In the genomic region with DNA sequence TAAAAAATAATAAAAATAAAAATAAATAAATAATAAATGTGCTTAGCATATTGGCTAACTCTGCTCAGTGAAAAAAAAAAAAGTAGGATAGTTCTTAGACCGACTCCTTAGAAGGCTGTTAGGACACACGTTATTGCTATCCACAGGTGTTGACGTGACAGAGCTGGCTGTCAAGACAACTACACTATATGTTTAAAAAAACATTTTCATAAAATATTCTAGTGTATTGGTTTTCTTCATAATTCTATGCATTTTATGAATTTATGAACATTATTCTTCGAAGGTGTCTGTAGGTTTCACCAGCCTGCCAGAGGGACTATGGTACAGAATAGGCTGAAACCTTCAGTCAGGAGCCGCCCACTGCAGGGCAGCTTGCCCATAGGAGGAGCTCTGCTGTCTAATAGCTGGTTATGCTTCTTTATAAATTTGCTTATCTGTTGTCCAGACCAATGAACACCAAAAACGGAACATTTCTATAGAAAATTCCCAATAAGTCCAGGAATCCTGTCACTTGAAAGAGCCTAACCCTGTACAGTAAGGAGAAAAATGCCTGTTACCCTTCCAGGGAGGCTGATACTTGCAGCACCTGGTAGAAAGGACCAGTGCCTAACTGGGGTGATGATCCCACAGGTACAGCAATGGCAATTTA, we compare ENCODE assay signal across 1 cellular context.
A peak's percentile ranks its signal among the peaks of the same experiment; 100 is the strongest.
TF ChIP-seq lines count a peak whose summit lies in the region.

No MANE protein-coding gene starts in this region.

TF ChIP-seq in A549, 52 proteins besides CTCF, POLR2A, EP300 and RAD21 (continued from another document):
- TF ChIP-seq, protein P1, sequence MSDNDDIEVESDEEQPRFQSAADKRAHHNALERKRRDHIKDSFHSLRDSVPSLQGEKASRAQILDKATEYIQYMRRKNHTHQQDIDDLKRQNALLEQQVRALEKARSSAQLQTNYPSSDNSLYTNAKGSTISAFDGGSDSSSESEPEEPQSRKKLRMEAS (IDR thresholded peaks at IDR 0.05), result no peak
- TF ChIP-seq HOXB13 (CRISPR knock-in tag; IDR thresholded peaks at IDR 0.05; ENCODE audit: low read depth) (no peak; the same call in 1 of the 2 replicates), ESRRA (IDR thresholded peaks at IDR 0.05; ENCODE audit: borderline replicate concordance, low read length) (no peak), HOXA7 (CRISPR knock-in tag; IDR thresholded peaks at IDR 0.05) (peak; percentile 99), MYC (IDR thresholded peaks at IDR 0.05; ENCODE audit: borderline replicate concordance, low read length) (no peak), RFX5 (IDR thresholded peaks at IDR 0.05) (no peak), CHD2 (IDR thresholded peaks at IDR 0.05; ENCODE audit: low read length, partially characterized antibody) (no peak), BHLHE40 (IDR thresholded peaks at IDR 0.05; ENCODE audit: low read depth, low read length) (no peak), NFE2L2 (conservative IDR thresholded peaks at IDR 0.05; ENCODE audit: low read length) (no peak), JUN (IDR thresholded peaks at IDR 0.05) (peak in 1 of 2 experiments; percentile 69; a peak in 4 of 5 replicates), NR3C1 (IDR thresholded peaks at IDR 0.05) (no peak), MAFK (IDR thresholded peaks at IDR 0.05; ENCODE audit: partially characterized antibody) (no peak), SREBF2 (IDR thresholded peaks at IDR 0.05) (no peak), CHD4 (IDR thresholded peaks at IDR 0.05; ENCODE audit: borderline replicate concordance) (no peak), EHF (CRISPR knock-in tag; IDR thresholded peaks at IDR 0.05) (peak; percentile 66), FOSL2 (IDR thresholded peaks at IDR 0.05) (no peak), FOSL2 (CRISPR knock-in tag; IDR thresholded peaks at IDR 0.05) (peak; percentile 43; the same call in 1 of the 2 replicates), ZSCAN20 (CRISPR knock-in tag; IDR thresholded peaks at IDR 0.05) (no peak), NPAS2 (CRISPR knock-in tag; IDR thresholded peaks at IDR 0.05; ENCODE audit: borderline replicate concordance) (no peak), CBX2 (IDR thresholded peaks at IDR 0.05; ENCODE audit: borderline replicate concordance, low read depth) (no peak), KDM5A (IDR thresholded peaks at IDR 0.05) (no peak), KDM1A (IDR thresholded peaks at IDR 0.05; ENCODE audit: low read depth) (no peak), TP53 (CRISPR knock-in tag; IDR thresholded peaks at IDR 0.05) (peak; percentile 93), HOXB5 (CRISPR knock-in tag; IDR thresholded peaks at IDR 0.05) (peak; percentile 75; the same call in 1 of the 2 replicates), ZNF302 (CRISPR knock-in tag; IDR thresholded peaks at IDR 0.05) (no peak), CBX8 (IDR thresholded peaks at IDR 0.05) (no peak), RARB (CRISPR knock-in tag; IDR thresholded peaks at IDR 0.05) (peak; percentile 97), FOSB (CRISPR knock-in tag; IDR thresholded peaks at IDR 0.05) (peak; percentile 99), POLR2AphosphoS2 (conservative IDR thresholded peaks at IDR 0.05; ENCODE audit: low read length) (peak; percentile 99)
- TF ChIP-seq, protein P2, sequence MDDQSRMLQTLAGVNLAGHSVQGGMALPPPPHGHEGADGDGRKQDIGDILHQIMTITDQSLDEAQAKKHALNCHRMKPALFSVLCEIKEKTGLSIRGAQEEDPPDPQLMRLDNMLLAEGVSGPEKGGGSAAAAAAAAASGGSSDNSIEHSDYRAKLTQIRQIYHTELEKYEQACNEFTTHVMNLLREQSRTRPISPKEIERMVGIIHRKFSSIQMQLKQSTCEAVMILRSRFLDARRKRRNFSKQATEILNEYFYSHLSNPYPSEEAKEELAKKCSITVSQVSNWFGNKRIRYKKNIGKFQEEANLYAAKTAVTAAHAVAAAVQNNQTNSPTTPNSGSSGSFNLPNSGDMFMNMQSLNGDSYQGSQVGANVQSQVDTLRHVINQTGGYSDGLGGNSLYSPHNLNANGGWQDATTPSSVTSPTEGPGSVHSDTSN (IDR thresholded peaks at IDR 0.05), result peak; percentile 17; the same call in 1 of the 2 replicates
- TF ChIP-seq, protein P3, sequence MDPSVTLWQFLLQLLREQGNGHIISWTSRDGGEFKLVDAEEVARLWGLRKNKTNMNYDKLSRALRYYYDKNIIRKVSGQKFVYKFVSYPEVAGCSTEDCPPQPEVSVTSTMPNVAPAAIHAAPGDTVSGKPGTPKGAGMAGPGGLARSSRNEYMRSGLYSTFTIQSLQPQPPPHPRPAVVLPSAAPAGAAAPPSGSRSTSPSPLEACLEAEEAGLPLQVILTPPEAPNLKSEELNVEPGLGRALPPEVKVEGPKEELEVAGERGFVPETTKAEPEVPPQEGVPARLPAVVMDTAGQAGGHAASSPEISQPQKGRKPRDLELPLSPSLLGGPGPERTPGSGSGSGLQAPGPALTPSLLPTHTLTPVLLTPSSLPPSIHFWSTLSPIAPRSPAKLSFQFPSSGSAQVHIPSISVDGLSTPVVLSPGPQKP (IDR thresholded peaks at IDR 0.05; ENCODE audit: low read depth, low read length), result no peak
- TF ChIP-seq, protein P4, sequence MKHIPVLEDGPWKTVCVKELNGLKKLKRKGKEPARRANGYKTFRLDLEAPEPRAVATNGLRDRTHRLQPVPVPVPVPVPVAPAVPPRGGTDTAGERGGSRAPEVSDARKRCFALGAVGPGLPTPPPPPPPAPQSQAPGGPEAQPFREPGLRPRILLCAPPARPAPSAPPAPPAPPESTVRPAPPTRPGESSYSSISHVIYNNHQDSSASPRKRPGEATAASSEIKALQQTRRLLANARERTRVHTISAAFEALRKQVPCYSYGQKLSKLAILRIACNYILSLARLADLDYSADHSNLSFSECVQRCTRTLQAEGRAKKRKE (CRISPR knock-in tag; IDR thresholded peaks at IDR 0.05; ENCODE audit: low read depth), result no peak; the same call in 1 of the 2 replicates
- TF ChIP-seq, protein P5, sequence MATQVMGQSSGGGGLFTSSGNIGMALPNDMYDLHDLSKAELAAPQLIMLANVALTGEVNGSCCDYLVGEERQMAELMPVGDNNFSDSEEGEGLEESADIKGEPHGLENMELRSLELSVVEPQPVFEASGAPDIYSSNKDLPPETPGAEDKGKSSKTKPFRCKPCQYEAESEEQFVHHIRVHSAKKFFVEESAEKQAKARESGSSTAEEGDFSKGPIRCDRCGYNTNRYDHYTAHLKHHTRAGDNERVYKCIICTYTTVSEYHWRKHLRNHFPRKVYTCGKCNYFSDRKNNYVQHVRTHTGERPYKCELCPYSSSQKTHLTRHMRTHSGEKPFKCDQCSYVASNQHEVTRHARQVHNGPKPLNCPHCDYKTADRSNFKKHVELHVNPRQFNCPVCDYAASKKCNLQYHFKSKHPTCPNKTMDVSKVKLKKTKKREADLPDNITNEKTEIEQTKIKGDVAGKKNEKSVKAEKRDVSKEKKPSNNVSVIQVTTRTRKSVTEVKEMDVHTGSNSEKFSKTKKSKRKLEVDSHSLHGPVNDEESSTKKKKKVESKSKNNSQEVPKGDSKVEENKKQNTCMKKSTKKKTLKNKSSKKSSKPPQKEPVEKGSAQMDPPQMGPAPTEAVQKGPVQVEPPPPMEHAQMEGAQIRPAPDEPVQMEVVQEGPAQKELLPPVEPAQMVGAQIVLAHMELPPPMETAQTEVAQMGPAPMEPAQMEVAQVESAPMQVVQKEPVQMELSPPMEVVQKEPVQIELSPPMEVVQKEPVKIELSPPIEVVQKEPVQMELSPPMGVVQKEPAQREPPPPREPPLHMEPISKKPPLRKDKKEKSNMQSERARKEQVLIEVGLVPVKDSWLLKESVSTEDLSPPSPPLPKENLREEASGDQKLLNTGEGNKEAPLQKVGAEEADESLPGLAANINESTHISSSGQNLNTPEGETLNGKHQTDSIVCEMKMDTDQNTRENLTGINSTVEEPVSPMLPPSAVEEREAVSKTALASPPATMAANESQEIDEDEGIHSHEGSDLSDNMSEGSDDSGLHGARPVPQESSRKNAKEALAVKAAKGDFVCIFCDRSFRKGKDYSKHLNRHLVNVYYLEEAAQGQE (IDR thresholded peaks at IDR 0.05), result peak; percentile 38; the same call in 1 of the 2 replicates
- TF ChIP-seq, protein P6, sequence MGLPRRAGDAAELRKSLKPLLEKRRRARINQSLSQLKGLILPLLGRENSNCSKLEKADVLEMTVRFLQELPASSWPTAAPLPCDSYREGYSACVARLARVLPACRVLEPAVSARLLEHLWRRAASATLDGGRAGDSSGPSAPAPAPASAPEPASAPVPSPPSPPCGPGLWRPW (IDR thresholded peaks at IDR 0.05), result no peak
- TF ChIP-seq, protein P7, sequence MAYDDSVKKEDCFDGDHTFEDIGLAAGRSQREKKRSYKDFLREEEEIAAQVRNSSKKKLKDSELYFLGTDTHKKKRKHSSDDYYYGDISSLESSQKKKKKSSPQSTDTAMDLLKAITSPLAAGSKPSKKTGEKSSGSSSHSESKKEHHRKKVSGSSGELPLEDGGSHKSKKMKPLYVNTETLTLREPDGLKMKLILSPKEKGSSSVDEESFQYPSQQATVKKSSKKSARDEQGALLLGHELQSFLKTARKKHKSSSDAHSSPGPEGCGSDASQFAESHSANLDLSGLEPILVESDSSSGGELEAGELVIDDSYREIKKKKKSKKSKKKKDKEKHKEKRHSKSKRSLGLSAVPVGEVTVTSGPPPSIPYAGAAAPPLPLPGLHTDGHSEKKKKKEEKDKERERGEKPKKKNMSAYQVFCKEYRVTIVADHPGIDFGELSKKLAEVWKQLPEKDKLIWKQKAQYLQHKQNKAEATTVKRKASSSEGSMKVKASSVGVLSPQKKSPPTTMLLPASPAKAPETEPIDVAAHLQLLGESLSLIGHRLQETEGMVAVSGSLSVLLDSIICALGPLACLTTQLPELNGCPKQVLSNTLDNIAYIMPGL (CRISPR knock-in tag; IDR thresholded peaks at IDR 0.05; ENCODE audit: borderline replicate concordance), result peak; percentile 96
- TF ChIP-seq, protein P8, sequence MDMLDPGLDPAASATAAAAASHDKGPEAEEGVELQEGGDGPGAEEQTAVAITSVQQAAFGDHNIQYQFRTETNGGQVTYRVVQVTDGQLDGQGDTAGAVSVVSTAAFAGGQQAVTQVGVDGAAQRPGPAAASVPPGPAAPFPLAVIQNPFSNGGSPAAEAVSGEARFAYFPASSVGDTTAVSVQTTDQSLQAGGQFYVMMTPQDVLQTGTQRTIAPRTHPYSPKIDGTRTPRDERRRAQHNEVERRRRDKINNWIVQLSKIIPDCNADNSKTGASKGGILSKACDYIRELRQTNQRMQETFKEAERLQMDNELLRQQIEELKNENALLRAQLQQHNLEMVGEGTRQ (IDR thresholded peaks at IDR 0.05), result no peak
- TF ChIP-seq, protein P9, sequence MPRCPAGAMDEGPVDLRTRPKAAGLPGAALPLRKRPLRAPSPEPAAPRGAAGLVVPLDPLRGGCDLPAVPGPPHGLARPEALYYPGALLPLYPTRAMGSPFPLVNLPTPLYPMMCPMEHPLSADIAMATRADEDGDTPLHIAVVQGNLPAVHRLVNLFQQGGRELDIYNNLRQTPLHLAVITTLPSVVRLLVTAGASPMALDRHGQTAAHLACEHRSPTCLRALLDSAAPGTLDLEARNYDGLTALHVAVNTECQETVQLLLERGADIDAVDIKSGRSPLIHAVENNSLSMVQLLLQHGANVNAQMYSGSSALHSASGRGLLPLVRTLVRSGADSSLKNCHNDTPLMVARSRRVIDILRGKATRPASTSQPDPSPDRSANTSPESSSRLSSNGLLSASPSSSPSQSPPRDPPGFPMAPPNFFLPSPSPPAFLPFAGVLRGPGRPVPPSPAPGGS (IDR thresholded peaks at IDR 0.05), result peak; percentile 27; the same call in 1 of the 3 replicates
